9 cellular contexts compared by ENCODE assay signal in genomic region chr3:55484741-55485207, GRCh38. TPM values are rescaled to one million over a fixed set of nuclear protein-coding genes. Genes with fewer than 3 reads are reported as not detected.
A peak's percentile ranks its signal among the peaks of the same experiment; 100 is the strongest.
DNase-seq lines count a peak whose midpoint lies in the region; ATAC-seq and TF ChIP-seq lines count a peak whose summit lies in the region.
"Had no signal": no experiment of that assay in that cellular context is flagged by ENCODE, and none has a peak within 500 bp of the region (broad histone marks: within the 10 kb centered on the region; RNA-seq: fewer than 3 reads in every experiment).

No MANE protein-coding gene starts in this region.

- H3K4me1 Mint-ChIP-seq in WTC11 (peaks cover 35% of the 10 kb centered on the region), CD14-positive monocyte (peaks cover 30% of the 10 kb centered on the region)
- H3K4me1 Mint-ChIP-seq in activated T-helper 17 cell treated with anti-CD3 and anti-CD28 coated beads, Interleukin-2, amount 50 U/mL, for 72 hours: peaks cover 4% of the 10 kb centered on the region

- POLR2A ChIA-PET in WTC11 (lab: Charles Lee): no interaction called here

- CTCF ChIA-PET in WTC11 (lab: Charles Lee): interaction anchor here (0.6 to 1.9 kb wide), 30 partner anchors 9 to 767 kb away, joined by 3 to 13 read pairs (median 4); no protein-coding TSS in a partner anchor

- H3K27me3 Mint-ChIP-seq in WTC11 (ENCODE audit: low read depth): peaks cover 91% of the 10 kb centered on the region
- H3K27me3 Mint-ChIP-seq in CD14-positive monocyte (ENCODE audit: low read depth in 3 of 3): peaks cover 92 to 97% (median 94%) of the 10 kb centered on the region in 3 donors
- H3K27me3 Mint-ChIP-seq in activated T-helper 17 cell treated with anti-CD3 and anti-CD28 coated beads, Interleukin-2, amount 50 U/mL, for 72 hours: peaks cover 56% of the 10 kb centered on the region

- ATAC-seq in GM18870 (IDR thresholded peaks at IDR 0.05; ENCODE audit: unreplicated experiment) (peak; percentile 11), WTC11 (no peak; the same call in 1 of the 2 replicates), left ventricle myocardium superior (peak; percentile 1), sciatic nerve (peak; percentile 14), HG03135 (IDR thresholded peaks at IDR 0.05; ENCODE audit: unreplicated experiment) (no peak)
- ATAC-seq in activated T-helper 17 cell treated with anti-CD3 and anti-CD28 coated beads, Interleukin-2, amount 50 U/mL, for 72 hours (replicated peaks): no peak

- DNase-seq in WTC11 (ENCODE audit: low spot score) (no peak), left ventricle myocardium superior (no peak), sciatic nerve (ENCODE audit: low spot score) (no peak), CD14-positive monocyte (ENCODE audit: low spot score) (no peak), NCI-H187 treated with DMSO at 0.1 percent for 48 hours (lab: John Stamatoyannopoulos, UW) (no peak)

- H3K36me3 Mint-ChIP-seq in WTC11 (no peaks in the 10 kb centered on the region), CD14-positive monocyte (peaks cover 2 to 7% of the 10 kb centered on the region in 2 donors)
- no peaks in the 10 kb centered on the region for H3K36me3 Mint-ChIP-seq in activated T-helper 17 cell treated with anti-CD3 and anti-CD28 coated beads, Interleukin-2, amount 50 U/mL, for 72 hours (ENCODE audit: low read depth)
- H3K36me3 Mint-ChIP-seq: IgD-negative memory B cell had no signal

- H3K27ac Mint-ChIP-seq in WTC11 (no peak overlapping the region), CD14-positive monocyte (peak overlapping the region in 1 of 7 donors; percentile 73)
- no peak overlapping the region for H3K27ac Mint-ChIP-seq in activated T-helper 17 cell treated with anti-CD3 and anti-CD28 coated beads, Interleukin-2, amount 50 U/mL, for 72 hours
- H3K27ac Mint-ChIP-seq: IgD-negative memory B cell had no signal

- H3K9me3 Mint-ChIP-seq in WTC11: no peaks in the 10 kb centered on the region
- H3K9me3 Mint-ChIP-seq in CD14-positive monocyte: peaks cover 0 to 25% (median 14%) of the 10 kb centered on the region in 7 donors
- no peaks in the 10 kb centered on the region for H3K9me3 Mint-ChIP-seq in activated T-helper 17 cell treated with anti-CD3 and anti-CD28 coated beads, Interleukin-2, amount 50 U/mL, for 72 hours

- H3K4me3 Mint-ChIP-seq in WTC11 (peak overlapping the region; percentile 85), CD14-positive monocyte (peak overlapping the region in 1 of 2 donors; percentile 79)
- H3K4me3 Mint-ChIP-seq in activated T-helper 17 cell treated with anti-CD3 and anti-CD28 coated beads, Interleukin-2, amount 50 U/mL, for 72 hours: no peak overlapping the region

- intact Hi-C loops in left ventricle myocardium superior (cut with micrococcal nuclease) (no loop called here), sciatic nerve (cut with DNase I) (loop anchor here (10.0 kb wide), 2 partner anchors 260 to 770 kb away; no protein-coding TSS in a partner anchor), CD14-positive monocyte (cut with micrococcal nuclease) (loop anchor here (5.0 to 10.0 kb wide), 3 partner anchors 238 to 768 kb away; no protein-coding TSS in a partner anchor)

- no peak for TF ChIP-seq CTCF in WTC11 (IDR thresholded peaks at IDR 0.05)
- TF ChIP-seq CTCF in CD14-positive monocyte (IDR thresholded peaks at IDR 0.05): no peak

TF ChIP-seq in WTC11, 78 proteins besides CTCF, POLR2A, EP300 and RAD21:
- TF ChIP-seq CDX4 (CRISPR knock-in tag; IDR thresholded peaks at IDR 0.05; ENCODE audit: borderline replicate concordance): no peak
- no peak for TF ChIP-seq CBFB (CRISPR knock-in tag; IDR thresholded peaks at IDR 0.05; ENCODE audit: low read depth)
- no peak for TF ChIP-seq ZNF281 (CRISPR knock-in tag; IDR thresholded peaks at IDR 0.05)
- TF ChIP-seq STAT6 (CRISPR knock-in tag; conservative IDR thresholded peaks at IDR 0.05; ENCODE audit: low read depth): no peak
- TF ChIP-seq ERG (CRISPR knock-in tag; IDR thresholded peaks at IDR 0.05): no peak
- TF ChIP-seq NFATC4 (CRISPR knock-in tag; IDR thresholded peaks at IDR 0.05): no peak

RNA-seq across cellular contexts. Expression of gene WNT5A, which starts 2.3 kb away (rescaled TPM):
- total RNA-seq in WTC11 (2021) (4.9 to 10.6 TPM (median 5.4 TPM) in 3 replicates), left ventricle myocardium superior (4.2 TPM), sciatic nerve (4.7 TPM)
- polyA plus RNA-seq in CD14-positive monocyte: under 1 TPM in 1 of 2 donors, not detected in 1; 0.03 TPM
- not detected for total RNA-seq in activated T-helper 17 cell treated with anti-CD3 and anti-CD28 coated beads, Interleukin-2, amount 50 U/mL, for 72 hours
- polyA plus RNA-seq: IgD-negative memory B cell had no signal

Comparison
In these comparisons a context has a peak if more than half of its experiments do, and no peak if none do; other contexts are left out.
1. ATAC-seq: peak in GM18870 (single experiment), left ventricle myocardium superior (single experiment) and sciatic nerve (single experiment); none in WTC11 (single experiment), HG03135 (single experiment) and activated T-helper 17 cell treated with anti-CD3 and anti-CD28 coated beads, Interleukin-2, amount 50 U/mL, for 72 hours (single experiment).